In the genomic region with DNA sequence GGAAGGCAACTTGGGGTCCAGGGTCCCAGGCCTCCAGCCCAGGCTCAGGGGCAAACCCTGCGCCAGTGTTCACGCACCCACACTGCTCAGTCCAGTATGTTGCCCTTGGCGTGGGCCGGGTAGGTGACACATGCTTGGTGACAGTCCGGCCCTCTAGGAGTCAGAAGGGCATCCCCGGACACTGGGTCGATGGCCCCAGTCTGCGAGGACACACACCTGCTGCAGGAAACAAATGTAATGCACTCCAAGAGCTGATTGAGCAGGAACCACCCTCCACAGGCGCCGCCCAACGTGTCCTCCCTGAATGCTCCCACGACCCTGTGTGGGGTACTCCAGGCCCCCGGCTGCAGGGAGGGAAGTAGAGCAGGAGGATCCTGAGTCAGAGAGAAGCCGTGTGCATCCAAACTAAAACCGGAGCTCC, we compare ENCODE assay signal across 12 cellular contexts.
DNase-seq lines count a peak whose midpoint lies in the region; ATAC-seq and TF ChIP-seq lines count a peak whose summit lies in the region.
"Had no signal": no experiment of that assay in that cellular context is flagged by ENCODE, and none has a peak within 500 bp of the region (broad histone marks: within the 10 kb centered on the region; RNA-seq: fewer than 3 reads in every experiment).

No MANE protein-coding gene starts in this region.

- no peak overlapping the region for H3K4me3 ChIP-seq in upper lobe of right lung

- intact Hi-C loops in Right ventricle myocardium superior (cut with DNase I), result loop anchor here (5.0 to 10.0 kb wide), 2 partner anchors 83 to 155 kb away; no protein-coding TSS in a partner anchor
- intact Hi-C loops in upper lobe of right lung (cut with DNase I), result no loop called here

- H3K27ac ChIP-seq in upper lobe of right lung, result no peak overlapping the region

- ATAC-seq in Right ventricle myocardium superior (ENCODE audit: poor library complexity), result peak; percentile 68
- peak; percentile 15 for ATAC-seq in upper lobe of right lung
- no peak for ATAC-seq in GM18909 (IDR thresholded peaks at IDR 0.05; ENCODE audit: poor library complexity, unreplicated experiment)
- ATAC-seq: activated T-helper 17 cell treated with anti-CD3 and anti-CD28 coated beads, Interleukin-2, amount 50 U/mL, for 72 hours had no signal

- H3K36me3 ChIP-seq in upper lobe of right lung, result no peaks in the 10 kb centered on the region

- H3K4me1 ChIP-seq in upper lobe of right lung, result peaks cover 10% of the 10 kb centered on the region

- no peak for TF ChIP-seq CTCF in upper lobe of right lung (IDR thresholded peaks at IDR 0.05)

- no peaks in the 10 kb centered on the region for H3K27me3 ChIP-seq in upper lobe of right lung

- DNase-seq in activated gamma-delta T cell treated with Interleukin-2 at 50 U/mL for 16 hours, result peak; percentile 1
- no peak for DNase-seq in activated gamma-delta T cell (lab: John Stamatoyannopoulos, UW)
- no peak for DNase-seq in Right ventricle myocardium superior
- DNase-seq in myocyte (ENCODE audit: low read depth), result peak; percentile 38
- peak; percentile 60 for DNase-seq in upper lobe of right lung
- no peak for DNase-seq in stimulated activated CD4-positive, alpha-beta T cell treated with anti-CD3 and anti-CD28 coated beads, Interleukin-4, amount 100 ng/mL, for 1 hour
- no peak for DNase-seq in GF-D8 (lab: John Stamatoyannopoulos, UW)
- DNase-seq: EL; kidney glomerular epithelial cell; stimulated activated naive CD4-positive, alpha-beta T cell treated with Interleukin-2 at 50 U/mL for 16 hours had no signal

- no peaks in the 10 kb centered on the region for H3K9me3 ChIP-seq in upper lobe of right lung

Comparison
In these comparisons a context has a peak if more than half of its experiments do, and no peak if none do; other contexts are left out.
1. DNase-seq: peak in activated gamma-delta T cell treated with Interleukin-2 at 50 U/mL for 16 hours (single experiment), myocyte (single experiment) and upper lobe of right lung (single experiment); none in activated gamma-delta T cell (single experiment), Right ventricle myocardium superior (single experiment), stimulated activated CD4-positive, alpha-beta T cell treated with anti-CD3 and anti-CD28 coated beads, Interleukin-4, amount 100 ng/mL, for 1 hour (single experiment) and GF-D8 (single experiment).